1 cellular context compared by ENCODE assay signal in the genomic region with DNA sequence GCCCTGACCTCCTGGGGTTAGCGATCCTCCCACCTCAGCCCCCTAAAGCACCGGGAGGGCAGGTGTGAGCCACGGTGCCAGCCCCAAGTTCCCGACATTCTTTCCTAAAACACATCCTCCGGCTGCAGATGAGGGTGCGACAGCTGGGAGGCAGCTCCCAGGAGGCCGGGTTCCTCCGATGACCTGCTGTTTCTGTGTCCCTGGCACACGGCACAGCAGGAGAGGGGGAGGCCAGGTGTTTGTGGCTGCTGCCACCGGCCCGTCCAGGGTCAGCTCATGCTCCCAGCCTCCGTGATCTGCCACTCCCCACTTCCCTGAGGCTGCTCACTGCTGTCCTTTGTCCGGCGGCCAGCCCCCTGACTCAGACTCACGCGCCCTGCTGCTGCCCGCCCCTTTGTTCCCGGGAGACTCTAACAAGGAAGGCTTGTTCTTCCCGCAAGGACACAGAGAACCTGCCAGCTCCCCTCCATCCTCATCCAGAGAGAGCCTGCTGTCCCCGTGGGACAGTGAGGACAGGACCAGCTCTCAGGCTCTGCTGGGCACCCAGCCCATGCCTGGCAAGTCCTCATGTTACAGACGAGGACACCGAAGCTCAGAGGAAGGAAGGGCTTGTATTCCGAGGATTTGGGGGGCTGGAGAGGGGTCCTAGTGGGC.
TF ChIP-seq lines count a peak whose summit lies in the region.

No MANE protein-coding gene starts in this region.

TF ChIP-seq in HepG2, 621 proteins besides CTCF, POLR2A, EP300 and RAD21 (continued from another document and continues in another):
- TF ChIP-seq ZNF264 (CRISPR knock-in tag; IDR thresholded peaks at IDR 0.05) = 0 out of 2 replicates have a peak, but pooled peaks have one; percentile 19
- TF ChIP-seq, protein P1, sequence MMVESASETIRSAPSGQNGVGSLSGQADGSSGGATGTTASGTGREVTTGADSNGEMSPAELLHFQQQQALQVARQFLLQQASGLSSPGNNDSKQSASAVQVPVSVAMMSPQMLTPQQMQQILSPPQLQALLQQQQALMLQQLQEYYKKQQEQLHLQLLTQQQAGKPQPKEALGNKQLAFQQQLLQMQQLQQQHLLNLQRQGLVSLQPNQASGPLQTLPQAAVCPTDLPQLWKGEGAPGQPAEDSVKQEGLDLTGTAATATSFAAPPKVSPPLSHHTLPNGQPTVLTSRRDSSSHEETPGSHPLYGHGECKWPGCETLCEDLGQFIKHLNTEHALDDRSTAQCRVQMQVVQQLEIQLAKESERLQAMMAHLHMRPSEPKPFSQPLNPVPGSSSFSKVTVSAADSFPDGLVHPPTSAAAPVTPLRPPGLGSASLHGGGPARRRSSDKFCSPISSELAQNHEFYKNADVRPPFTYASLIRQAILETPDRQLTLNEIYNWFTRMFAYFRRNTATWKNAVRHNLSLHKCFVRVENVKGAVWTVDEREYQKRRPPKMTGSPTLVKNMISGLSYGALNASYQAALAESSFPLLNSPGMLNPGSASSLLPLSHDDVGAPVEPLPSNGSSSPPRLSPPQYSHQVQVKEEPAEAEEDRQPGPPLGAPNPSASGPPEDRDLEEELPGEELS (CRISPR knock-in tag; IDR thresholded peaks at IDR 0.05) = 0 out of 2 replicates have a peak, but pooled peaks have one; percentile 18
- peak; percentile 51; the same call in 1 of the 2 replicates for TF ChIP-seq MYC (CRISPR knock-in tag; IDR thresholded peaks at IDR 0.05; ENCODE audit: borderline replicate concordance)
- no peak for TF ChIP-seq NPAS2 (CRISPR knock-in tag; IDR thresholded peaks at IDR 0.05; ENCODE audit: borderline replicate concordance)
- TF ChIP-seq, protein P2, sequence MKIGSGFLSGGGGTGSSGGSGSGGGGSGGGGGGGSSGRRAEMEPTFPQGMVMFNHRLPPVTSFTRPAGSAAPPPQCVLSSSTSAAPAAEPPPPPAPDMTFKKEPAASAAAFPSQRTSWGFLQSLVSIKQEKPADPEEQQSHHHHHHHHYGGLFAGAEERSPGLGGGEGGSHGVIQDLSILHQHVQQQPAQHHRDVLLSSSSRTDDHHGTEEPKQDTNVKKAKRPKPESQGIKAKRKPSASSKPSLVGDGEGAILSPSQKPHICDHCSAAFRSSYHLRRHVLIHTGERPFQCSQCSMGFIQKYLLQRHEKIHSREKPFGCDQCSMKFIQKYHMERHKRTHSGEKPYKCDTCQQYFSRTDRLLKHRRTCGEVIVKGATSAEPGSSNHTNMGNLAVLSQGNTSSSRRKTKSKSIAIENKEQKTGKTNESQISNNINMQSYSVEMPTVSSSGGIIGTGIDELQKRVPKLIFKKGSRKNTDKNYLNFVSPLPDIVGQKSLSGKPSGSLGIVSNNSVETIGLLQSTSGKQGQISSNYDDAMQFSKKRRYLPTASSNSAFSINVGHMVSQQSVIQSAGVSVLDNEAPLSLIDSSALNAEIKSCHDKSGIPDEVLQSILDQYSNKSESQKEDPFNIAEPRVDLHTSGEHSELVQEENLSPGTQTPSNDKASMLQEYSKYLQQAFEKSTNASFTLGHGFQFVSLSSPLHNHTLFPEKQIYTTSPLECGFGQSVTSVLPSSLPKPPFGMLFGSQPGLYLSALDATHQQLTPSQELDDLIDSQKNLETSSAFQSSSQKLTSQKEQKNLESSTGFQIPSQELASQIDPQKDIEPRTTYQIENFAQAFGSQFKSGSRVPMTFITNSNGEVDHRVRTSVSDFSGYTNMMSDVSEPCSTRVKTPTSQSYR (CRISPR knock-in tag; IDR thresholded peaks at IDR 0.05; ENCODE audit: borderline replicate concordance) = peak; percentile 58; the same call in 1 of the 2 replicates
- TF ChIP-seq, protein P3, sequence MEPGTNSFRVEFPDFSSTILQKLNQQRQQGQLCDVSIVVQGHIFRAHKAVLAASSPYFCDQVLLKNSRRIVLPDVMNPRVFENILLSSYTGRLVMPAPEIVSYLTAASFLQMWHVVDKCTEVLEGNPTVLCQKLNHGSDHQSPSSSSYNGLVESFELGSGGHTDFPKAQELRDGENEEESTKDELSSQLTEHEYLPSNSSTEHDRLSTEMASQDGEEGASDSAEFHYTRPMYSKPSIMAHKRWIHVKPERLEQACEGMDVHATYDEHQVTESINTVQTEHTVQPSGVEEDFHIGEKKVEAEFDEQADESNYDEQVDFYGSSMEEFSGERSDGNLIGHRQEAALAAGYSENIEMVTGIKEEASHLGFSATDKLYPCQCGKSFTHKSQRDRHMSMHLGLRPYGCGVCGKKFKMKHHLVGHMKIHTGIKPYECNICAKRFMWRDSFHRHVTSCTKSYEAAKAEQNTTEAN (CRISPR knock-in tag; conservative IDR thresholded peaks at IDR 0.05) = peak; percentile 60; the same call in 1 of the 2 replicates
- TF ChIP-seq ZKSCAN8 (CRISPR knock-in tag; IDR thresholded peaks at IDR 0.05; ENCODE audit: borderline replicate concordance) = peak; percentile 36; the same call in 1 of the 2 replicates
- 0 out of 2 replicates have a peak, but pooled peaks have one; percentile 19 for TF ChIP-seq BCL6 (CRISPR knock-in tag; IDR thresholded peaks at IDR 0.05)
- TF ChIP-seq ZNF317 (CRISPR knock-in tag; IDR thresholded peaks at IDR 0.05) = peak; percentile 35; the same call in 1 of the 2 replicates
- no peak for TF ChIP-seq ZNF33A (CRISPR knock-in tag; IDR thresholded peaks at IDR 0.05; ENCODE audit: borderline replicate concordance)
- TF ChIP-seq TAF15 (IDR thresholded peaks at IDR 0.05; ENCODE audit: low read depth, low read length, poor library complexity, severe bottlenecking) = no peak
- TF ChIP-seq, protein P4, sequence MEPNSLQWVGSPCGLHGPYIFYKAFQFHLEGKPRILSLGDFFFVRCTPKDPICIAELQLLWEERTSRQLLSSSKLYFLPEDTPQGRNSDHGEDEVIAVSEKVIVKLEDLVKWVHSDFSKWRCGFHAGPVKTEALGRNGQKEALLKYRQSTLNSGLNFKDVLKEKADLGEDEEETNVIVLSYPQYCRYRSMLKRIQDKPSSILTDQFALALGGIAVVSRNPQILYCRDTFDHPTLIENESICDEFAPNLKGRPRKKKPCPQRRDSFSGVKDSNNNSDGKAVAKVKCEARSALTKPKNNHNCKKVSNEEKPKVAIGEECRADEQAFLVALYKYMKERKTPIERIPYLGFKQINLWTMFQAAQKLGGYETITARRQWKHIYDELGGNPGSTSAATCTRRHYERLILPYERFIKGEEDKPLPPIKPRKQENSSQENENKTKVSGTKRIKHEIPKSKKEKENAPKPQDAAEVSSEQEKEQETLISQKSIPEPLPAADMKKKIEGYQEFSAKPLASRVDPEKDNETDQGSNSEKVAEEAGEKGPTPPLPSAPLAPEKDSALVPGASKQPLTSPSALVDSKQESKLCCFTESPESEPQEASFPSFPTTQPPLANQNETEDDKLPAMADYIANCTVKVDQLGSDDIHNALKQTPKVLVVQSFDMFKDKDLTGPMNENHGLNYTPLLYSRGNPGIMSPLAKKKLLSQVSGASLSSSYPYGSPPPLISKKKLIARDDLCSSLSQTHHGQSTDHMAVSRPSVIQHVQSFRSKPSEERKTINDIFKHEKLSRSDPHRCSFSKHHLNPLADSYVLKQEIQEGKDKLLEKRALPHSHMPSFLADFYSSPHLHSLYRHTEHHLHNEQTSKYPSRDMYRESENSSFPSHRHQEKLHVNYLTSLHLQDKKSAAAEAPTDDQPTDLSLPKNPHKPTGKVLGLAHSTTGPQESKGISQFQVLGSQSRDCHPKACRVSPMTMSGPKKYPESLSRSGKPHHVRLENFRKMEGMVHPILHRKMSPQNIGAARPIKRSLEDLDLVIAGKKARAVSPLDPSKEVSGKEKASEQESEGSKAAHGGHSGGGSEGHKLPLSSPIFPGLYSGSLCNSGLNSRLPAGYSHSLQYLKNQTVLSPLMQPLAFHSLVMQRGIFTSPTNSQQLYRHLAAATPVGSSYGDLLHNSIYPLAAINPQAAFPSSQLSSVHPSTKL (CRISPR knock-in tag; IDR thresholded peaks at IDR 0.05) = 0 out of 2 replicates have a peak, but pooled peaks have one; percentile 29
- TF ChIP-seq MAF1 (CRISPR knock-in tag; IDR thresholded peaks at IDR 0.05; ENCODE audit: borderline replicate concordance) = no peak
- peak; percentile 65 for TF ChIP-seq ELF3 (CRISPR knock-in tag; IDR thresholded peaks at IDR 0.05)
- TF ChIP-seq ZNF143 (CRISPR knock-in tag; IDR thresholded peaks at IDR 0.05) = peak; percentile 36; the same call in 1 of the 2 replicates
- TF ChIP-seq, protein P5, sequence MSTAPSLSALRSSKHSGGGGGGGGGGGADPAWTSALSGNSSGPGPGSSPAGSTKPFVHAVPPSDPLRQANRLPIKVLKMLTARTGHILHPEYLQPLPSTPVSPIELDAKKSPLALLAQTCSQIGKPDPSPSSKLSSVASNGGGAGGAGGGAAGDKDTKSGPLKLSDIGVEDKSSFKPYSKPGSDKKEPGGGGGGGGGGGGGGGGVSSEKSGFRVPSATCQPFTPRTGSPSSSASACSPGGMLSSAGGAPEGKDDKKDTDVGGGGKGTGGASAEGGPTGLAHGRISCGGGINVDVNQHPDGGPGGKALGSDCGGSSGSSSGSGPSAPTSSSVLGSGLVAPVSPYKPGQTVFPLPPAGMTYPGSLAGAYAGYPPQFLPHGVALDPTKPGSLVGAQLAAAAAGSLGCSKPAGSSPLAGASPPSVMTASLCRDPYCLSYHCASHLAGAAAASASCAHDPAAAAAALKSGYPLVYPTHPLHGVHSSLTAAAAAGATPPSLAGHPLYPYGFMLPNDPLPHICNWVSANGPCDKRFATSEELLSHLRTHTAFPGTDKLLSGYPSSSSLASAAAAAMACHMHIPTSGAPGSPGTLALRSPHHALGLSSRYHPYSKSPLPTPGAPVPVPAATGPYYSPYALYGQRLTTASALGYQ (CRISPR knock-in tag; IDR thresholded peaks at IDR 0.05) = 0 out of 2 replicates have a peak, but pooled peaks have one; percentile 34
- peak in 1 of 2 experiments; percentile 62; a peak in 2 of 4 replicates for TF ChIP-seq KLF16 (CRISPR knock-in tag; IDR thresholded peaks at IDR 0.05)
- TF ChIP-seq, protein P6, sequence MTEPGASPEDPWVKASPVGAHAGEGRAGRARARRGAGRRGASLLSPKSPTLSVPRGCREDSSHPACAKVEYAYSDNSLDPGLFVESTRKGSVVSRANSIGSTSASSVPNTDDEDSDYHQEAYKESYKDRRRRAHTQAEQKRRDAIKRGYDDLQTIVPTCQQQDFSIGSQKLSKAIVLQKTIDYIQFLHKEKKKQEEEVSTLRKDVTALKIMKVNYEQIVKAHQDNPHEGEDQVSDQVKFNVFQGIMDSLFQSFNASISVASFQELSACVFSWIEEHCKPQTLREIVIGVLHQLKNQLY (CRISPR knock-in tag; IDR thresholded peaks at IDR 0.05) = peak; percentile 35; the same call in 1 of the 2 replicates
- TF ChIP-seq GLI4 (CRISPR knock-in tag; IDR thresholded peaks at IDR 0.05; ENCODE audit: borderline replicate concordance) = 0 out of 2 replicates have a peak, but pooled peaks have one; percentile 47
- peak; percentile 28; the same call in 1 of the 2 replicates for TF ChIP-seq RFXAP (CRISPR knock-in tag; IDR thresholded peaks at IDR 0.05; ENCODE audit: borderline replicate concordance)
- TF ChIP-seq, protein P7, sequence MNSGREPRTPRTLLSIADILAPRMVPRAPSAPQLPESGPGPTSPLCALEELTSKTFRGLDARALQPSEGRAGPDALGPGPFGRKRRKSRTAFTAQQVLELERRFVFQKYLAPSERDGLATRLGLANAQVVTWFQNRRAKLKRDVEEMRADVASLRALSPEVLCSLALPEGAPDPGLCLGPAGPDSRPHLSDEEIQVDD (CRISPR knock-in tag; IDR thresholded peaks at IDR 0.05; ENCODE audit: borderline replicate concordance) = 0 out of 2 replicates have a peak, but pooled peaks have one; percentile 40
- TF ChIP-seq RCOR2 (CRISPR knock-in tag; IDR thresholded peaks at IDR 0.05) = peak; percentile 27; the same call in 1 of the 2 replicates
- TF ChIP-seq ZSCAN25 (CRISPR knock-in tag; IDR thresholded peaks at IDR 0.05) = peak; percentile 63; the same call in 1 of the 2 replicates
- no peak for TF ChIP-seq RFXANK (CRISPR knock-in tag; IDR thresholded peaks at IDR 0.05)
- TF ChIP-seq, protein P8, sequence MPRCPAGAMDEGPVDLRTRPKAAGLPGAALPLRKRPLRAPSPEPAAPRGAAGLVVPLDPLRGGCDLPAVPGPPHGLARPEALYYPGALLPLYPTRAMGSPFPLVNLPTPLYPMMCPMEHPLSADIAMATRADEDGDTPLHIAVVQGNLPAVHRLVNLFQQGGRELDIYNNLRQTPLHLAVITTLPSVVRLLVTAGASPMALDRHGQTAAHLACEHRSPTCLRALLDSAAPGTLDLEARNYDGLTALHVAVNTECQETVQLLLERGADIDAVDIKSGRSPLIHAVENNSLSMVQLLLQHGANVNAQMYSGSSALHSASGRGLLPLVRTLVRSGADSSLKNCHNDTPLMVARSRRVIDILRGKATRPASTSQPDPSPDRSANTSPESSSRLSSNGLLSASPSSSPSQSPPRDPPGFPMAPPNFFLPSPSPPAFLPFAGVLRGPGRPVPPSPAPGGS (CRISPR knock-in tag; IDR thresholded peaks at IDR 0.05) = 0 out of 2 replicates have a peak, but pooled peaks have one; percentile 30
- no peak for TF ChIP-seq ZNF230 (CRISPR knock-in tag; IDR thresholded peaks at IDR 0.05)
- peak; percentile 20; the same call in 1 of the 2 replicates for TF ChIP-seq AHR (CRISPR knock-in tag; IDR thresholded peaks at IDR 0.05)
- no peak for TF ChIP-seq DNMT1 (CRISPR knock-in tag; IDR thresholded peaks at IDR 0.05)
- TF ChIP-seq GATAD2A (CRISPR knock-in tag; IDR thresholded peaks at IDR 0.05) = peak; percentile 40; the same call in 1 of the 2 replicates
- TF ChIP-seq, protein P9, sequence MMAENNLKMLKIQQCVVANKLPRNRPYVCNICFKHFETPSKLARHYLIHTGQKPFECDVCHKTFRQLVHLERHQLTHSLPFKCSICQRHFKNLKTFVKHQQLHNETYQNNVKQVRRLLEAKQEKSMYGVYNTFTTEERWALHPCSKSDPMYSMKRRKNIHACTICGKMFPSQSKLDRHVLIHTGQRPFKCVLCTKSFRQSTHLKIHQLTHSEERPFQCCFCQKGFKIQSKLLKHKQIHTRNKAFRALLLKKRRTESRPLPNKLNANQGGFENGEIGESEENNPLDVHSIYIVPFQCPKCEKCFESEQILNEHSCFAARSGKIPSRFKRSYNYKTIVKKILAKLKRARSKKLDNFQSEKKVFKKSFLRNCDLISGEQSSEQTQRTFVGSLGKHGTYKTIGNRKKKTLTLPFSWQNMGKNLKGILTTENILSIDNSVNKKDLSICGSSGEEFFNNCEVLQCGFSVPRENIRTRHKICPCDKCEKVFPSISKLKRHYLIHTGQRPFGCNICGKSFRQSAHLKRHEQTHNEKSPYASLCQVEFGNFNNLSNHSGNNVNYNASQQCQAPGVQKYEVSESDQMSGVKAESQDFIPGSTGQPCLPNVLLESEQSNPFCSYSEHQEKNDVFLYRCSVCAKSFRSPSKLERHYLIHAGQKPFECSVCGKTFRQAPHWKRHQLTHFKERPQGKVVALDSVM (CRISPR knock-in tag; IDR thresholded peaks at IDR 0.05) = peak; percentile 35; the same call in 1 of the 2 replicates
- TF ChIP-seq MED8 (CRISPR knock-in tag; IDR thresholded peaks at IDR 0.05; ENCODE audit: insufficient replicate concordance) = peak; percentile 33
- 0 out of 2 replicates have a peak, but pooled peaks have one; percentile 10 for TF ChIP-seq NCOA2 (CRISPR knock-in tag; IDR thresholded peaks at IDR 0.05)
- TF ChIP-seq, protein P10, sequence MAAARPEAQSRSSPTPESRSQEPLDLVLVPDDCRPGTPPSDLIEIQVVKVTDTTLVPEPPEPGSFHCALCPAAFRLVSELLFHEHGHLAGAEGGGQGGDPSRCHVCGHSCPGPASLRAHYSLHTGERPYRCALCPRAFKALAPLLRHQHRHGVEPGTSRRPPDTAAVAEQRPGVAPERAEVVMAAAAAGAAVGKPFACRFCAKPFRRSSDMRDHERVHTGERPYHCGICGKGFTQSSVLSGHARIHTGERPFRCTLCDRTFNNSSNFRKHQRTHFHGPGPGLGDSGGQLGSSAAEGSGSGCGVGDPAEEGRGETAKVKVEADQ (CRISPR knock-in tag; IDR thresholded peaks at IDR 0.05; ENCODE audit: borderline replicate concordance) = no peak
- peak; percentile 80 for TF ChIP-seq HNRNPL (IDR thresholded peaks at IDR 0.05; ENCODE audit: low read depth, low read length)
- peak; percentile 34; the same call in 1 of the 2 replicates for TF ChIP-seq ZSCAN21 (CRISPR knock-in tag; IDR thresholded peaks at IDR 0.05; ENCODE audit: borderline replicate concordance)
- no peak for TF ChIP-seq RNF2 (conservative IDR thresholded peaks at IDR 0.05; ENCODE audit: low read depth)
- peak; percentile 53; the same call in 1 of the 2 replicates for TF ChIP-seq ZNF792 (CRISPR knock-in tag; IDR thresholded peaks at IDR 0.05)
- peak; percentile 52 for TF ChIP-seq MED1 (CRISPR knock-in tag; IDR thresholded peaks at IDR 0.05)
